Comparison of ENCODE assay signal across 19 cellular contexts in the genomic region with DNA sequence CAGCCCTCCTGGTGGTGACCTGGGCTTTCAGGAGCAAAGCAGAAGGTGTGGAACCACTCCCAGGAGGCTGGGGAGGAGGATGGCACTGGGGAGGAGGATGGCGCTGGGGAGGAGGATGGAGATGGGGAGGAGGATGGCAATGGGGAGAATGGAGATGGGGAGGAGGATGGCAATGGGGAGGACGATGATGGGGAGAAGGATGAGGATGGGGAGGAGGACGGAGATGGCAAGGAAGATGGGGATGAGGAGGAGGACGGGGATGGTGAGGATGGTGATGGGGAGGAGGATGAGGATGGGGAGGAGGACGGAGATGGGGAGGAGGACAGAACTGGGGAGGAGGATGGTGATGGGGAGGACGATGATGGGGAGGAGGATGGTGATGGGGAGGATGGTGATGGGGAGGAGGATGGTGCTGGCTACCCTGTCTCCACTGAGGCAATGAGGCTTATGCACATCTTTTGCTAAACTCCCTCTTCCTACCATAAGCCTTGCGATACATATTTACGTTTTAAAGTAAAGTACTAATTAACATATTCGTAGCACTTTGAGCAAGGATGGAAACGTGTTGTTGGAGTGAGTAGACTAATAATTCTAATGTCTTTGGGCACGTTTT. TPM values are rescaled to one million over a fixed set of nuclear protein-coding genes. Genes with fewer than 3 reads are reported as not detected.
DNase-seq lines count a peak whose midpoint lies in the region; ATAC-seq, FAIRE-seq and TF ChIP-seq lines count a peak whose summit lies in the region.
"Had no signal": no experiment of that assay in that cellular context is flagged by ENCODE, and none has a peak within 500 bp of the region (broad histone marks: within the 10 kb centered on the region; RNA-seq: fewer than 3 reads in every experiment).

No MANE protein-coding gene starts in this region.

- no peak for TF ChIP-seq POLR2A in Peyer's patch (IDR thresholded peaks at IDR 0.05)

- H3K9me2 ChIP-seq in Karpas-422 (replicated peaks; ENCODE audit: insufficient read depth, low read length) = no peaks in the 10 kb centered on the region

- ATAC-seq in activated CD8-positive, alpha-beta T cell treated with anti-CD3 and anti-CD28 coated beads for 36 hours = no peak

- H4K20me1 ChIP-seq in BLaER1 treated with 17β-estradiol and CSF1 and Interleukin-3, amounts not matched to agents 10 nM and 100 nM = no peaks in the 10 kb centered on the region; a peak in 1 of 22 replicates
- H4K20me1 ChIP-seq in Karpas-422 (ENCODE audit: insufficient read depth, low read depth, low read length) = no peaks in the 10 kb centered on the region

- H3K4me2 ChIP-seq in BLaER1 treated with 17β-estradiol and CSF1 and Interleukin-3, amounts not matched to agents 10 nM and 100 nM = peak overlapping the region in 8 of 11 experiments; percentile 66 to 91 (median 78); a peak in 12 of 22 replicates
- H3K4me2 ChIP-seq in Karpas-422 (ENCODE audit: low read depth, low read length, poor library complexity, severe bottlenecking) = no peak overlapping the region

- CTCF ChIA-PET in activated CD8-positive, alpha-beta T cell treated with anti-CD3 and anti-CD28 coated beads for 36 hours (lab: Charles Lee) = no interaction called here

- H3K4me1 Mint-ChIP-seq in osteocyte (ENCODE audit: unreplicated experiment) = peaks cover 6% of the 10 kb centered on the region
- no peaks in the 10 kb centered on the region for H3K4me1 Mint-ChIP-seq in activated CD8-positive, alpha-beta T cell treated with anti-CD3 and anti-CD28 coated beads for 36 hours (ENCODE audit: low read depth)
- H3K4me1 Mint-ChIP-seq: CD4-positive, CD25-positive, alpha-beta regulatory T cell had no signal

- H3K9ac ChIP-seq in BLaER1 treated with 17β-estradiol and CSF1 and Interleukin-3, amounts not matched to agents 10 nM and 100 nM = no peak overlapping the region
- H3K9ac ChIP-seq in Karpas-422 (ENCODE audit: low read length) = no peak overlapping the region
- H3K9ac ChIP-seq: GM23248 had no signal

- no peak overlapping the region for H2AFZ ChIP-seq in Karpas-422 (ENCODE audit: low read length)
- H2AFZ ChIP-seq: GM23248 had no signal

- H3K36me3 ChIP-seq in BLaER1 treated with 17β-estradiol and CSF1 and Interleukin-3, amounts not matched to agents 10 nM and 100 nM = no peaks in the 10 kb centered on the region
- H3K36me3 ChIP-seq in Karpas-422 (ENCODE audit: insufficient read depth, low read length) (no peaks in the 10 kb centered on the region), Peyer's patch (no peaks in the 10 kb centered on the region)

- H3K4me3 ChIP-seq in BLaER1 treated with 17β-estradiol and CSF1 and Interleukin-3, amounts not matched to agents 10 nM and 100 nM = no peak overlapping the region
- H3K4me3 ChIP-seq in Karpas-422 (ENCODE audit: low read length) = no peak overlapping the region
- no peak overlapping the region for H3K4me3 ChIP-seq in Peyer's patch
- H3K4me3 ChIP-seq: GM23248 had no signal

- peak; percentile 35 for DNase-seq in Karpas-422
- peak; percentile 38 for DNase-seq in osteocyte (ENCODE audit: extremely low spot score, unreplicated experiment)
- no peak for DNase-seq in urothelium cell line (ENCODE audit: low spot score)
- DNase-seq in Peyer's patch = no peak
- DNase-seq in activated CD8-positive, alpha-beta T cell treated with anti-CD3 and anti-CD28 coated beads for 36 hours = no peak
- DNase-seq: C1 segment of cervical spinal cord; Caco-2; CD4-positive, CD25-positive, alpha-beta regulatory T cell; GDM1; GM23248; HCEC 1CT; HFFc6 had no signal

- peak; percentile 42 for FAIRE-seq in urothelium cell line (lab: Jason Lieb, UNC)
- FAIRE-seq: D721Med, GM12892, GM18507, HTR-8/SVneo had no signal

- H3K27ac ChIP-seq in BLaER1 treated with 17β-estradiol and CSF1 and Interleukin-3, amounts not matched to agents 10 nM and 100 nM = peak overlapping the region in 4 of 11 experiments; percentile 21 to 59 (median 50); a peak in 2 of 22 replicates
- H3K27ac ChIP-seq in Karpas-422 (ENCODE audit: low read length) (no peak overlapping the region), Peyer's patch (no peak overlapping the region)
- H3K27ac ChIP-seq: GM23248 had no signal

- peaks cover 5% of the 10 kb centered on the region for H3K36me3 Mint-ChIP-seq in osteocyte (ENCODE audit: unreplicated experiment)
- H3K36me3 Mint-ChIP-seq in activated CD8-positive, alpha-beta T cell treated with anti-CD3 and anti-CD28 coated beads for 36 hours (ENCODE audit: low read depth) = no peaks in the 10 kb centered on the region
- H3K36me3 Mint-ChIP-seq: CD4-positive, CD25-positive, alpha-beta regulatory T cell had no signal

- peaks cover 15 to 47% (median 42%) of the 10 kb centered on the region in 10 experiments for H3K4me1 ChIP-seq in BLaER1 treated with 17β-estradiol and CSF1 and Interleukin-3, amounts not matched to agents 10 nM and 100 nM
- H3K4me1 ChIP-seq in Karpas-422 (ENCODE audit: low read length) (peaks cover 13% of the 10 kb centered on the region), Peyer's patch (no peaks in the 10 kb centered on the region)

- intact Hi-C loops in activated CD8-positive, alpha-beta T cell treated with anti-CD3 and anti-CD28 coated beads for 36 hours (cut with micrococcal nuclease) = no loop called here

- H3K27me3 Mint-ChIP-seq in osteocyte (ENCODE audit: unreplicated experiment) = peaks cover 48% of the 10 kb centered on the region
- peaks cover 29% of the 10 kb centered on the region for H3K27me3 Mint-ChIP-seq in activated CD8-positive, alpha-beta T cell treated with anti-CD3 and anti-CD28 coated beads for 36 hours

- TF ChIP-seq CTCF in osteocyte (IDR thresholded peaks at IDR 0.05) = no peak
- no peak for TF ChIP-seq CTCF in Peyer's patch (IDR thresholded peaks at IDR 0.05)
- no peak for TF ChIP-seq CTCF in activated CD8-positive, alpha-beta T cell treated with anti-CD3 and anti-CD28 coated beads for 36 hours (IDR thresholded peaks at IDR 0.05)

- no peaks in the 10 kb centered on the region for H3K79me2 ChIP-seq in Karpas-422 (ENCODE audit: low read length)

- H3K27ac Mint-ChIP-seq in osteocyte (ENCODE audit: unreplicated experiment) = no peak overlapping the region
- H3K27ac Mint-ChIP-seq in activated CD8-positive, alpha-beta T cell treated with anti-CD3 and anti-CD28 coated beads for 36 hours = no peak overlapping the region
- H3K27ac Mint-ChIP-seq: CD4-positive, CD25-positive, alpha-beta regulatory T cell; HFFc6 had no signal

- no peaks in the 10 kb centered on the region for H3K9me3 Mint-ChIP-seq in osteocyte (ENCODE audit: unreplicated experiment)
- no peaks in the 10 kb centered on the region for H3K9me3 Mint-ChIP-seq in activated CD8-positive, alpha-beta T cell treated with anti-CD3 and anti-CD28 coated beads for 36 hours

- no peak overlapping the region for H3K4me3 Mint-ChIP-seq in osteocyte (ENCODE audit: unreplicated experiment)
- H3K4me3 Mint-ChIP-seq in activated CD8-positive, alpha-beta T cell treated with anti-CD3 and anti-CD28 coated beads for 36 hours = no peak overlapping the region
- H3K4me3 Mint-ChIP-seq: CD4-positive, CD25-positive, alpha-beta regulatory T cell; HFFc6; IgD-negative memory B cell had no signal

- POLR2A ChIA-PET in activated CD8-positive, alpha-beta T cell treated with anti-CD3 and anti-CD28 coated beads for 36 hours (lab: Charles Lee) = no interaction called here

- no peaks in the 10 kb centered on the region for H3K9me3 ChIP-seq in BLaER1 treated with 17β-estradiol and CSF1 and Interleukin-3, amounts not matched to agents 10 nM and 100 nM (replicated peaks in 1 of 11)
- H3K9me3 ChIP-seq in Karpas-422 (ENCODE audit: low read length) = no peaks in the 10 kb centered on the region
- H3K9me3 ChIP-seq in Peyer's patch = no peaks in the 10 kb centered on the region
- H3K9me3 ChIP-seq: Caco-2 had no signal

- peaks cover 4 to 13% (median 10%) of the 10 kb centered on the region in 11 experiments for H3K27me3 ChIP-seq in BLaER1 treated with 17β-estradiol and CSF1 and Interleukin-3, amounts not matched to agents 10 nM and 100 nM
- H3K27me3 ChIP-seq in Karpas-422 (ENCODE audit: low read length) = no peaks in the 10 kb centered on the region
- H3K27me3 ChIP-seq in Peyer's patch = no peaks in the 10 kb centered on the region

RNA-seq across cellular contexts. Expression of a gene that starts 7.4 kb away (rescaled TPM):
- not detected in 2 replicates for total RNA-seq in Karpas-422 (2014; rRNA removed; shearing (Covaris generic); ENCODE audit: low replicate concordance)
- total RNA-seq in osteocyte (11.5 and 11.6 TPM in 2 replicates), Peyer's patch (10 to 100 TPM; 10.7 to 14.9 (median 13.7) TPM)
- not detected for total RNA-seq in activated CD8-positive, alpha-beta T cell treated with anti-CD3 and anti-CD28 coated beads for 36 hours
- total RNA-seq: A172; CD4-positive, CD25-positive, alpha-beta regulatory T cell; GM23248; HFFc6 had no signal

Comparison
In these comparisons a context has a peak if more than half of its experiments do, and no peak if none do; other contexts are left out.
1. DNase-seq: peak in Karpas-422 (single experiment) and osteocyte (single experiment); none in urothelium cell line (single experiment), Peyer's patch (0 of 3) and activated CD8-positive, alpha-beta T cell treated with anti-CD3 and anti-CD28 coated beads for 36 hours (single experiment).
2. RNA of a gene that starts 7.4 kb away (total RNA-seq): 10.7 to 14.9 TPM in Peyer's patch and 11.5 to 11.6 TPM in osteocyte; not detected in Karpas-422 and not detected in activated CD8-positive, alpha-beta T cell treated with anti-CD3 and anti-CD28 coated beads for 36 hours; every median in the first group is over 10 times any median in the second.